8 cellular contexts compared by ENCODE assay signal in genomic region chr13:44331912-44332840, GRCh38. TPM values are rescaled to one million over a fixed set of nuclear protein-coding genes. Genes with fewer than 3 reads are reported as not detected.
DNase-seq lines count a peak whose midpoint lies in the region; ATAC-seq, FAIRE-seq and TF ChIP-seq lines count a peak whose summit lies in the region.

No MANE protein-coding gene starts in this region.

- no peak overlapping the region for H3K27ac Mint-ChIP-seq in MCF 10A (ENCODE audit: low read depth, unreplicated experiment)
- peak overlapping the region; percentile 66 for H3K27ac Mint-ChIP-seq in astrocyte (ENCODE audit: unreplicated experiment)
- H3K27ac Mint-ChIP-seq in stimulated activated naive B cell treated with anti-CD40 and anti-IgM and Interleukin-4, amounts not matched to agents 10 μg/mL and 1 μg/mL and 100 μg/mL, for 72 hours: no peak overlapping the region
- peak overlapping the region in 1 of 2 donors; percentile 44 for H3K27ac Mint-ChIP-seq in activated naive CD4-positive, alpha-beta T cell treated with anti-CD3 and anti-CD28 coated beads, Interleukin-2, amount 50 U/mL, for 72 hours

- H3K27me3 ChIP-seq in mammary epithelial cell (ENCODE audit: insufficient read depth, low read length): no peaks in the 10 kb centered on the region
- H3K27me3 ChIP-seq in astrocyte (ENCODE audit: insufficient read depth, low read length): no peaks in the 10 kb centered on the region

- 63% methylated on average over 7 of the region's 7 CpGs for WGBS in mammary epithelial cell (ENCODE audit: low coverage, missing lambda C conversion rate)

- POLR2A ChIA-PET in MCF 10A (lab: Yijun Ruan, JAX): interaction anchor here (0.7 to 2.3 kb wide), 4 partner anchors 9 to 17 kb away, joined by 3 to 8 read pairs (median 4); no protein-coding TSS in a partner anchor

- H3K36me3 Mint-ChIP-seq in MCF 10A (ENCODE audit: insufficient read depth, unreplicated experiment) (no peaks in the 10 kb centered on the region), astrocyte (ENCODE audit: low read depth, unreplicated experiment) (no peaks in the 10 kb centered on the region)
- no peaks in the 10 kb centered on the region for H3K36me3 Mint-ChIP-seq in stimulated activated naive B cell treated with anti-CD40 and anti-IgM and Interleukin-4, amounts not matched to agents 10 μg/mL and 1 μg/mL and 100 μg/mL, for 72 hours
- H3K36me3 Mint-ChIP-seq in activated naive CD4-positive, alpha-beta T cell treated with anti-CD3 and anti-CD28 coated beads, Interleukin-2, amount 50 U/mL, for 72 hours: no peaks in the 10 kb centered on the region

- H3K27ac ChIP-seq in mammary epithelial cell (ENCODE audit: insufficient read depth, low read depth, low read length) (no peak overlapping the region), astrocyte (ENCODE audit: low read depth, low read length) (peak overlapping the region; percentile 68)

- intact Hi-C loops in MCF 10A (cut with micrococcal nuclease) (no loop called here), mammary epithelial cell (cut with micrococcal nuclease) (no loop called here)

- H4K20me1 ChIP-seq in mammary epithelial cell (ENCODE audit: insufficient read depth, low read length) (no peaks in the 10 kb centered on the region), astrocyte (ENCODE audit: insufficient read depth, low read length) (no peaks in the 10 kb centered on the region)

- H3K4me1 ChIP-seq in mammary epithelial cell (ENCODE audit: insufficient read depth, low read length) (no peaks in the 10 kb centered on the region), astrocyte (ENCODE audit: insufficient read depth, low read length) (peaks cover 29% of the 10 kb centered on the region)

- DNase-seq in MCF 10A (ENCODE audit: unreplicated experiment) (peak; percentile 56), mammary epithelial cell (no peak), astrocyte (ENCODE audit: low read depth) (peak; percentile 95), lung microvascular endothelial cell (ENCODE audit: low read depth in 2 of 2) (peak; percentile 14 to 74), urothelium cell line (ENCODE audit: low spot score) (peak; percentile 39)
- no peak for DNase-seq in stimulated activated naive B cell treated with anti-CD40 and anti-IgM and Interleukin-4, amounts not matched to agents 10 μg/mL and 1 μg/mL and 100 μg/mL, for 72 hours
- no peak for DNase-seq in activated naive CD4-positive, alpha-beta T cell treated with anti-CD3 and anti-CD28 coated beads, Interleukin-2, amount 50 U/mL, for 72 hours (ENCODE audit: low spot score in 2 of 2)
- DNase-seq in activated CD4-positive, CD25-positive, alpha-beta regulatory T cell (lab: John Stamatoyannopoulos, UW): no peak

- FAIRE-seq in astrocyte (lab: Jason Lieb, UNC): no peak
- no peak for FAIRE-seq in urothelium cell line (lab: Jason Lieb, UNC)

- dilution Hi-C loops in mammary epithelial cell (cut with HindIII; ENCODE audit: low sequenced_read_pairs): no loop called here

- BruUV-seq in MCF 10A (replicated peaks; lab: Mats Ljungman, UMichigan) (no TSS peak), mammary epithelial cell (replicated peaks; lab: Mats Ljungman, UMichigan) (no TSS peak)

- no peaks in the 10 kb centered on the region for H3K9me3 Mint-ChIP-seq in MCF 10A (ENCODE audit: unreplicated experiment)
- H3K9me3 Mint-ChIP-seq in astrocyte (ENCODE audit: unreplicated experiment): peaks cover 12% of the 10 kb centered on the region
- peaks cover 5 to 7% of the 10 kb centered on the region in 2 donors for H3K9me3 Mint-ChIP-seq in stimulated activated naive B cell treated with anti-CD40 and anti-IgM and Interleukin-4, amounts not matched to agents 10 μg/mL and 1 μg/mL and 100 μg/mL, for 72 hours
- H3K9me3 Mint-ChIP-seq in activated naive CD4-positive, alpha-beta T cell treated with anti-CD3 and anti-CD28 coated beads, Interleukin-2, amount 50 U/mL, for 72 hours: peaks cover 0 to 5% of the 10 kb centered on the region in 2 donors

- H3K9ac ChIP-seq in mammary epithelial cell (ENCODE audit: insufficient read depth, low read length) (no peak overlapping the region), astrocyte (ENCODE audit: low read length) (peak overlapping the region; percentile 23)

- TF ChIP-seq CTCF in MCF 10A (IDR thresholded peaks at IDR 0.05; ENCODE audit: unreplicated experiment): no peak
- no peak for TF ChIP-seq CTCF in mammary epithelial cell (conservative IDR thresholded peaks at IDR 0.05 in 1 of 2, IDR thresholded peaks at IDR 0.05 in 1 of 2; ENCODE audit: extremely low read depth in 1 of 2, insufficient read depth in 1 of 2, low read depth in 1 of 2, low read length in 2 of 2)
- TF ChIP-seq CTCF in astrocyte (IDR thresholded peaks at IDR 0.05; ENCODE audit: insufficient read depth, low read depth, low read length): no peak

- in situ Hi-C loops in mammary epithelial cell (cut with MboI; ENCODE audit: low sequenced_read_pairs in 2 of 2): no loop called here

- no peaks in the 10 kb centered on the region for H3K9me3 ChIP-seq in mammary epithelial cell (replicated peaks; ENCODE audit: insufficient read depth, low read length)
- no peaks in the 10 kb centered on the region for H3K9me3 ChIP-seq in astrocyte (ENCODE audit: insufficient read depth, low read depth, low read length)

- no peaks in the 10 kb centered on the region for H3K36me3 ChIP-seq in mammary epithelial cell (ENCODE audit: insufficient read depth, low read length)
- no peaks in the 10 kb centered on the region for H3K36me3 ChIP-seq in astrocyte (ENCODE audit: insufficient read depth, low read length)

- H3K79me2 ChIP-seq in mammary epithelial cell (ENCODE audit: insufficient read depth, low read length) (no peaks in the 10 kb centered on the region), astrocyte (ENCODE audit: insufficient read depth, low read length) (no peaks in the 10 kb centered on the region)

- no peaks in the 10 kb centered on the region for H3K4me1 Mint-ChIP-seq in MCF 10A (ENCODE audit: insufficient read depth, unreplicated experiment)
- H3K4me1 Mint-ChIP-seq in astrocyte (ENCODE audit: low read depth, unreplicated experiment): peaks cover 22% of the 10 kb centered on the region
- peaks cover 0 to 2% of the 10 kb centered on the region in 2 donors for H3K4me1 Mint-ChIP-seq in stimulated activated naive B cell treated with anti-CD40 and anti-IgM and Interleukin-4, amounts not matched to agents 10 μg/mL and 1 μg/mL and 100 μg/mL, for 72 hours

- no peak overlapping the region for H3K4me3 Mint-ChIP-seq in MCF 10A (ENCODE audit: unreplicated experiment)
- H3K4me3 Mint-ChIP-seq in astrocyte (ENCODE audit: unreplicated experiment): no peak overlapping the region
- no peak overlapping the region for H3K4me3 Mint-ChIP-seq in stimulated activated naive B cell treated with anti-CD40 and anti-IgM and Interleukin-4, amounts not matched to agents 10 μg/mL and 1 μg/mL and 100 μg/mL, for 72 hours

- H3K4me2 ChIP-seq in mammary epithelial cell (ENCODE audit: insufficient read depth, low read depth, low read length) (no peak overlapping the region), astrocyte (ENCODE audit: low read length) (peak overlapping the region; percentile 76)

- ATAC-seq in stimulated activated naive B cell treated with anti-CD40 and anti-IgM and Interleukin-4, amounts not matched to agents 10 μg/mL and 1 μg/mL and 100 μg/mL, for 72 hours (replicated peaks): no peak
- ATAC-seq in activated naive CD4-positive, alpha-beta T cell treated with anti-CD3 and anti-CD28 coated beads, Interleukin-2, amount 50 U/mL, for 72 hours: no peak

- H3K27me3 Mint-ChIP-seq in MCF 10A (ENCODE audit: insufficient read depth, unreplicated experiment) (no peaks in the 10 kb centered on the region), astrocyte (ENCODE audit: low read depth, unreplicated experiment) (no peaks in the 10 kb centered on the region)
- peaks cover 6% of the 10 kb centered on the region in 2 donors for H3K27me3 Mint-ChIP-seq in stimulated activated naive B cell treated with anti-CD40 and anti-IgM and Interleukin-4, amounts not matched to agents 10 μg/mL and 1 μg/mL and 100 μg/mL, for 72 hours

- H3K4me3 ChIP-seq in mammary epithelial cell (replicated peaks in 1 of 3; ENCODE audit: insufficient read depth in 1 of 3, low read depth in 2 of 3, low read length in 3 of 3): no peak overlapping the region
- H3K4me3 ChIP-seq in astrocyte (ENCODE audit: insufficient read depth, low read depth, low read length): peak overlapping the region; percentile 27

- H2AFZ ChIP-seq in mammary epithelial cell (ENCODE audit: low read depth, low read length): no peak overlapping the region
- peak overlapping the region; percentile 65 for H2AFZ ChIP-seq in astrocyte (ENCODE audit: low read depth, low read length)

- CTCF ChIA-PET in MCF 10A (lab: Yijun Ruan, JAX) (interaction anchor here (1.1 kb wide), 1 partner anchor 101 kb away, joined by 3 read pairs; no protein-coding TSS in a partner anchor), mammary epithelial cell (lab: Charles Lee; ENCODE audit: low non-redundant PET) (no interaction called here)

RNA-seq across cellular contexts. Expression of gene SERP2, which starts 41.4 kb away (rescaled TPM):
- not detected in 2 replicates for total RNA-seq in MCF 10A (2022)
- total RNA-seq in mammary epithelial cell: 1 to 10 TPM in 1 of 2 donors, under 1 TPM in 1; 0.94 to 3.0 TPM
- 0.87 TPM for polyA plus RNA-seq in mammary epithelial cell
- polyA minus RNA-seq in mammary epithelial cell: 6.7 TPM
- 2.4 and 3.5 TPM in 2 replicates for total RNA-seq in astrocyte
- 1.5 and 3.6 TPM in 2 replicates for total RNA-seq in lung microvascular endothelial cell
- 1 to 10 TPM in 1 of 2 donors, under 1 TPM in 1; 0.43 to 2.2 TPM for total RNA-seq in activated naive CD4-positive, alpha-beta T cell treated with anti-CD3 and anti-CD28 coated beads, Interleukin-2, amount 50 U/mL, for 72 hours

Comparison
In these comparisons a context has a peak if more than half of its experiments do, and no peak if none do; other contexts are left out.
1. DNase-seq: peak in MCF 10A (single experiment), astrocyte (single experiment), lung microvascular endothelial cell (2 of 2) and urothelium cell line (single experiment); none in mammary epithelial cell (single experiment), stimulated activated naive B cell treated with anti-CD40 and anti-IgM and Interleukin-4, amounts not matched to agents 10 μg/mL and 1 μg/mL and 100 μg/mL, for 72 hours (single experiment), activated naive CD4-positive, alpha-beta T cell treated with anti-CD3 and anti-CD28 coated beads, Interleukin-2, amount 50 U/mL, for 72 hours (0 of 2) and activated CD4-positive, CD25-positive, alpha-beta regulatory T cell (0 of 4).